Comparison of ENCODE assay signal across 1 cellular context in genomic region chr3:66198437-66199088, GRCh38.
TF ChIP-seq lines count a peak whose summit lies in the region.

No MANE protein-coding gene starts in this region.

TF ChIP-seq in H1, 55 proteins besides CTCF, POLR2A, EP300 and RAD21:
- TF ChIP-seq ATF3 (IDR thresholded peaks at IDR 0.05; ENCODE audit: insufficient read depth, low read depth, low read length) (no peak), NRF1 (IDR thresholded peaks at IDR 0.05; ENCODE audit: low read depth, low read length) (no peak), POLR2AphosphoS5 (IDR thresholded peaks at IDR 0.05; ENCODE audit: low read depth, low read length) (no peak), KDM5A (IDR thresholded peaks at IDR 0.05; ENCODE audit: low read length) (no peak), TAF1 (IDR thresholded peaks at IDR 0.05; ENCODE audit: low read depth, low read length) (no peak), ASH2L (IDR thresholded peaks at IDR 0.05; ENCODE audit: low read length) (no peak), JUN (IDR thresholded peaks at IDR 0.05; ENCODE audit: low read depth, low read length) (no peak), CHD7 (IDR thresholded peaks at IDR 0.05; ENCODE audit: insufficient replicate concordance, low read length) (no peak), EGR1 (IDR thresholded peaks at IDR 0.05; ENCODE audit: borderline replicate concordance, low read depth, low read length) (no peak), SIN3A (conservative IDR thresholded peaks at IDR 0.05 in 1 of 2, IDR thresholded peaks at IDR 0.05 in 1 of 2; ENCODE audit: low read depth in 1 of 2, low read length in 2 of 2) (no peak), ATF2 (IDR thresholded peaks at IDR 0.05; ENCODE audit: low read length) (no peak), SAP30 (IDR thresholded peaks at IDR 0.05; ENCODE audit: insufficient read depth, insufficient replicate concordance, low read length) (no peak), TAF7 (optimal IDR thresholded peaks at IDR 0.05; ENCODE audit: borderline replicate concordance, low read depth, low read length) (no peak), MAFK (IDR thresholded peaks at IDR 0.05; ENCODE audit: low read depth, low read length) (no peak)
